ENCODE assay signal across 17 cellular contexts in the genomic region with DNA sequence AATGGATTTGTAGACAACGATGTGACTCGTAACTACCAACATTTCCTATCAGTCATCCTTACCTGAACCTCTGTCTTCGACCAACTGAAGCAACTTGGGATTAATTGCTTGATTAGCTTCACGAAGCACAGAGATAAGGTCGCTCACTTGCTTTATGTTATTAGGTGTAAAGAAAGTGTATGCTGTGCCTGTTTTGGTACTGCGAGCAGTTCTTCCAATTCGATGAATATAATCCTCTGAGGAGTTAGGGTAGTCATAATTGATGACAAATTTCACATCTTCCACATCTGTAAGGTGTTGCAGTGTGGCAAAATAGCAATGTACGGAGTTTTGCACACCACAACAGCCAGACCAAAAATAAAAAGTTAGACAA. TPM values are rescaled to one million over a fixed set of nuclear protein-coding genes. Genes with fewer than 3 reads are reported as not detected.
A peak's percentile ranks its signal among the peaks of the same experiment; 100 is the strongest.
DNase-seq lines count a peak whose midpoint lies in the region; ATAC-seq and TF ChIP-seq lines count a peak whose summit lies in the region.
"Had no signal": no experiment of that assay in that cellular context is flagged by ENCODE, and none has a peak within 500 bp of the region (broad histone marks: within the 10 kb centered on the region; RNA-seq: fewer than 3 reads in every experiment).

No MANE protein-coding gene starts in this region.

- H3K27ac ChIP-seq in neural progenitor cell (no peak overlapping the region), left ventricle myocardium inferior (replicated peaks) (no peak overlapping the region)
- H3K27ac ChIP-seq: heart left ventricle, testis, VCaP had no signal

- TF ChIP-seq CTCF in brain (conservative IDR thresholded peaks at IDR 0.05), result no peak
- no peak for TF ChIP-seq CTCF in neural progenitor cell (IDR thresholded peaks at IDR 0.05)
- TF ChIP-seq CTCF in left ventricle myocardium inferior (IDR thresholded peaks at IDR 0.05; ENCODE audit: borderline replicate concordance), result no peak

- H3K4me3 ChIP-seq in neural progenitor cell (no peak overlapping the region), left ventricle myocardium inferior (no peak overlapping the region)
- H3K4me3 ChIP-seq: heart left ventricle, testis had no signal

- intact Hi-C loops in left ventricle myocardium inferior (cut with micrococcal nuclease), result no loop called here

- H3K27me3 ChIP-seq in neural progenitor cell, result no peaks in the 10 kb centered on the region
- H3K27me3 ChIP-seq in left ventricle myocardium inferior (ENCODE audit: low read depth), result no peaks in the 10 kb centered on the region
- H3K27me3 ChIP-seq: heart left ventricle, testis had no signal

- H3K79me2 ChIP-seq in neural progenitor cell (ENCODE audit: low read depth), result peaks cover 75% of the 10 kb centered on the region

- no peaks in the 10 kb centered on the region for H3K9me3 Mint-ChIP-seq in T-helper 1 cell treated with Interleukin-12 subunit alpha and Interleukin-12 subunit beta and Interleukin-4 antibody, amounts not matched to agents 30 μg/mL and 1 μg/mL, for 36 hours
- H3K9me3 Mint-ChIP-seq in brain (peaks cover 0 to under 1% (median 0%) of the 10 kb centered on the region in 5 experiments), neural progenitor cell (no peaks in the 10 kb centered on the region)

- H3K36me3 ChIP-seq in neural progenitor cell (peaks cover 55% of the 10 kb centered on the region), left ventricle myocardium inferior (peaks cover 76% of the 10 kb centered on the region)

- no peak for DNase-seq in T-helper 1 cell
- DNase-seq in HT-29 (ENCODE audit: low spot score), result peak; percentile 20
- DNase-seq in neural progenitor cell (ENCODE audit: low spot score), result no peak
- DNase-seq in left ventricle myocardium inferior, result no peak
- DNase-seq: DMS 273 treated with DMSO at 0.1 percent for 48 hours, heart left ventricle, left colon, NCI-H2081, SHP77 treated with DMSO at 0.1 percent for 48 hours, small intestine, testis had no signal

- ATAC-seq in GM21529 (IDR thresholded peaks at IDR 0.05; ENCODE audit: unreplicated experiment) (no peak), HG02885 (IDR thresholded peaks at IDR 0.05; ENCODE audit: poor library complexity, unreplicated experiment) (no peak)
- ATAC-seq: heart left ventricle had no signal

- no peak overlapping the region for H3K4me3 Mint-ChIP-seq in T-helper 1 cell treated with Interleukin-12 subunit alpha and Interleukin-12 subunit beta and Interleukin-4 antibody, amounts not matched to agents 30 μg/mL and 1 μg/mL, for 36 hours
- H3K4me3 Mint-ChIP-seq in brain (peak overlapping the region; percentile 3 to 57 (median 30)), neural progenitor cell (peak overlapping the region; percentile 39)

- no peak overlapping the region for H3K4me2 ChIP-seq in neural progenitor cell

- peaks cover 20% of the 10 kb centered on the region for H3K4me1 ChIP-seq in neural progenitor cell
- H3K4me1 ChIP-seq in left ventricle myocardium inferior, result peaks cover 100% of the 10 kb centered on the region

- no peak overlapping the region for H3K9ac ChIP-seq in neural progenitor cell

- peaks cover 82% of the 10 kb centered on the region for H3K36me3 Mint-ChIP-seq in T-helper 1 cell treated with Interleukin-12 subunit alpha and Interleukin-12 subunit beta and Interleukin-4 antibody, amounts not matched to agents 30 μg/mL and 1 μg/mL, for 36 hours (ENCODE audit: low read depth)
- H3K36me3 Mint-ChIP-seq in brain (peaks cover 67% of the 10 kb centered on the region), neural progenitor cell (peaks cover 48% of the 10 kb centered on the region)

- H3K27me3 Mint-ChIP-seq in T-helper 1 cell treated with Interleukin-12 subunit alpha and Interleukin-12 subunit beta and Interleukin-4 antibody, amounts not matched to agents 30 μg/mL and 1 μg/mL, for 36 hours (ENCODE audit: low read depth), result no peaks in the 10 kb centered on the region
- H3K27me3 Mint-ChIP-seq in brain, result peaks cover 18% of the 10 kb centered on the region
- peaks cover 7% of the 10 kb centered on the region for H3K27me3 Mint-ChIP-seq in neural progenitor cell (ENCODE audit: insufficient read depth, low read depth)

- H3K27ac Mint-ChIP-seq in T-helper 1 cell treated with Interleukin-12 subunit alpha and Interleukin-12 subunit beta and Interleukin-4 antibody, amounts not matched to agents 30 μg/mL and 1 μg/mL, for 36 hours, result peak overlapping the region; percentile 29
- H3K27ac Mint-ChIP-seq in brain, result peak overlapping the region in 2 of 5 experiments; percentile 55 to 96
- H3K27ac Mint-ChIP-seq in neural progenitor cell, result no peak overlapping the region

- peaks cover 89% of the 10 kb centered on the region for H3F3A ChIP-seq in neural progenitor cell (ENCODE audit: low read depth)

- H3K4me1 Mint-ChIP-seq in T-helper 1 cell treated with Interleukin-12 subunit alpha and Interleukin-12 subunit beta and Interleukin-4 antibody, amounts not matched to agents 30 μg/mL and 1 μg/mL, for 36 hours (ENCODE audit: low read depth), result peaks cover 77% of the 10 kb centered on the region
- H3K4me1 Mint-ChIP-seq in brain (peaks cover 92% of the 10 kb centered on the region), neural progenitor cell (peaks cover 43% of the 10 kb centered on the region)

- H2AFZ ChIP-seq in neural progenitor cell (replicated peaks), result no peak overlapping the region

- H3K9me3 ChIP-seq in neural progenitor cell (ENCODE audit: low read depth), result no peaks in the 10 kb centered on the region
- H3K9me3 ChIP-seq in left ventricle myocardium inferior (replicated peaks), result no peaks in the 10 kb centered on the region
- H3K9me3 ChIP-seq: heart left ventricle, testis had no signal

- peaks cover 85% of the 10 kb centered on the region for H4K20me1 ChIP-seq in neural progenitor cell (ENCODE audit: low read depth)

RNA-seq across cellular contexts. Expression of a gene that starts 3.6 kb away (rescaled TPM):
- total RNA-seq in HT-29 (2014; rRNA removed; shearing (Covaris generic)), result 5.1 and 6.5 TPM in 2 replicates
- 4.6 TPM for polyA plus RNA-seq in brain (ENCODE audit: insufficient read depth, low read depth, low replicate concordance)
- total RNA-seq in neural progenitor cell (ENCODE audit: low replicate concordance) (29.5 and 33.9 TPM in 2 replicates), left ventricle myocardium inferior (9.7 TPM)

RNA-seq across cellular contexts. Expression of a gene that starts 5.6 kb away (rescaled TPM):
- 206 and 222 TPM in 2 replicates for total RNA-seq in HT-29 (2014; rRNA removed; shearing (Covaris generic))
- 371 TPM for polyA plus RNA-seq in brain (ENCODE audit: insufficient read depth, low read depth, low replicate concordance)
- total RNA-seq in neural progenitor cell (ENCODE audit: low replicate concordance) (967 and 1,090 TPM in 2 replicates), left ventricle myocardium inferior (326 TPM)

RNA-seq across cellular contexts. Expression of a gene that starts 6.3 kb away (rescaled TPM):
- 32.0 and 35.2 TPM in 2 replicates for total RNA-seq in HT-29 (2014; rRNA removed; shearing (Covaris generic))
- 12.4 TPM for polyA plus RNA-seq in brain (ENCODE audit: insufficient read depth, low read depth, low replicate concordance)
- total RNA-seq in neural progenitor cell (ENCODE audit: low replicate concordance) (75.4 and 76.9 TPM in 2 replicates), left ventricle myocardium inferior (10.1 TPM)

RNA-seq across cellular contexts. Expression of a gene that starts 51.6 kb away (rescaled TPM):
- total RNA-seq in HT-29 (2014; rRNA removed; shearing (Covaris generic)), result 0.71 and 2.5 TPM in 2 replicates
- polyA plus RNA-seq in brain (ENCODE audit: insufficient read depth, low read depth, low replicate concordance), result 0.90 TPM
- total RNA-seq in neural progenitor cell (ENCODE audit: low replicate concordance) (not detected in 2 replicates), left ventricle myocardium inferior (2.5 TPM)
- polyA plus RNA-seq: neural cell had no signal
